33 cellular contexts compared by ENCODE assay signal in the genomic region with DNA sequence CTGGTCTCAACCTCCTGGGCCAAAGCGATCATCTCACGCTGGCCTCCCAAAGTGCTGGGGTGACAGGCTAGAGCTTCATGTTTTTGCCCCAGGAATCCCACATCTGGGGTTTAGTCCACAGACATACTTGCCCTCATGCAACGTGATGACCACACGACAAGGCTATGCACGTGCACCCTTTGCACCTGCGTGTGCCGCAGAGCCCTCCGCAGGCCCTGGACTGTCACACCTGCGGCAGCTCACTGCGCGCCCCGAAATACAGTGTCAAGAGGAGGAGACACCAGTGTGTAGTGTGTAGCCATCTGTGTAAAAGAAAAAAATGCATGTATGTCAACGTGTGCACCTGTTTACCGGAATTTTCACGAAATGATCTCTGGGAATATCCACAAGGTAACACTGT. TPM values are rescaled to one million over a fixed set of nuclear protein-coding genes. Genes with fewer than 3 reads are reported as not detected.
"Had no signal": no experiment of that assay in that cellular context is flagged by ENCODE, and none has a peak within 500 bp of the region (broad histone marks: within the 10 kb centered on the region; RNA-seq: fewer than 3 reads in every experiment).

No MANE protein-coding gene starts in this region.

- H3K4me3 ChIP-seq: heart left ventricle, hepatocyte, left ventricle myocardium inferior, lung, pancreas, prostate gland, sigmoid colon, spleen, stomach, testis, thyroid gland, transverse colon, upper lobe of right lung had no signal

- H3K4me1 ChIP-seq: heart left ventricle, left ventricle myocardium inferior, pancreas, prostate gland, sigmoid colon, spleen, stomach, testis, thyroid gland, transverse colon, upper lobe of right lung had no signal

- H3K79me2 ChIP-seq: hepatocyte had no signal

- DNase-seq: heart left ventricle; islet precursor cell; left ventricle myocardium inferior; mesendoderm; naive B cell; natural killer cell; nephron progenitor cell; nucleus accumbens; pancreas; posterior cingulate gyrus; retina; sigmoid colon; small intestine; spleen; stimulated activated CD4-positive, alpha-beta T cell treated with anti-CD3 and anti-CD28 coated beads, Interleukin-4, amount 100 ng/mL, for 4 hours; stimulated activated CD8-positive, alpha-beta memory T cell treated with anti-CD3 and anti-CD28 coated beads, Interleukin-4, amount 100 ng/mL, for 48 hours; stimulated activated naive CD8-positive, alpha-beta T cell treated with anti-CD3 and anti-CD28 coated beads, Interleukin-15, Interleukin-2, amounts not matched to agents 100 U/mL and 50 U/mL, for 24 hours; stomach; testis; thyroid gland; transverse colon; upper lobe of right lung had no signal

- H3K4me2 ChIP-seq: hepatocyte had no signal

- H2AFZ ChIP-seq: hepatocyte had no signal

- H3K27ac ChIP-seq: heart left ventricle, hepatocyte, left ventricle myocardium inferior, pancreas, prostate gland, sigmoid colon, spleen, stomach, testis, thyroid gland, transverse colon, upper lobe of right lung had no signal

- H3K9me3 ChIP-seq: heart left ventricle, left ventricle myocardium inferior, pancreas, prostate gland, sigmoid colon, spleen, stomach, testis, thyroid gland, transverse colon, upper lobe of right lung had no signal

- ATAC-seq: heart left ventricle; natural killer cell; pancreas; right cardiac atrium; stimulated activated memory B cell treated with anti-CD40 and anti-IgM and Interleukin-4, amounts not matched to agents 10 μg/mL and 1 μg/mL and 100 μg/mL, for 72 hours; stimulated activated naive CD8-positive, alpha-beta T cell treated with anti-CD3 and anti-CD28 coated beads, Interleukin-15, Interleukin-2, amounts not matched to agents 100 U/mL and 50 U/mL, for 24 hours; upper lobe of right lung had no signal

- H3K27me3 ChIP-seq: hepatocyte, pancreas, testis, thyroid gland, transverse colon, upper lobe of right lung had no signal

- H3K36me3 ChIP-seq: heart left ventricle, left ventricle myocardium inferior, pancreas, prostate gland, sigmoid colon, spleen, stomach, thyroid gland, transverse colon, upper lobe of right lung had no signal

- FAIRE-seq: pancreas, small intestine, urothelium cell line had no signal

RNA-seq across cellular contexts. Expression of gene MYADML2, which starts 3.5 kb away (rescaled TPM):
- total RNA-seq: hepatocyte, kidney epithelial cell, lower leg skin, lung, mesothelial cell of epicardium, mononuclear cell, natural killer cell, osteoblast, pancreas, sigmoid colon, spleen, stomach, thyroid gland, transverse colon, upper lobe of right lung had no signal
- polyA plus RNA-seq: lung, pancreas, sigmoid colon, spleen, stomach had no signal

RNA-seq across cellular contexts. Expression of gene NOTUM, which starts 10.5 kb away (rescaled TPM):
- total RNA-seq: left ventricle myocardium inferior, mononuclear cell, natural killer cell, right cardiac atrium, sigmoid colon, transverse colon had no signal
